Comparison of ENCODE assay signal across 16 cellular contexts in genomic region chr4:150683775-150684350, GRCh38.
"Had no signal": no experiment of that assay in that cellular context is flagged by ENCODE, and none has a peak within 500 bp of the region (broad histone marks: within the 10 kb centered on the region; RNA-seq: fewer than 3 reads in every experiment).

No MANE protein-coding gene starts in this region.

- FAIRE-seq: endothelial cell of umbilical vein had no signal

- H3K4me3 Mint-ChIP-seq: activated naive CD8-positive, alpha-beta T cell; naive thymus-derived CD4-positive, alpha-beta T cell had no signal

- H3K9me3 ChIP-seq: gastrocnemius medialis, mucosa of descending colon, tibial nerve had no signal

- ATAC-seq: activated CD4-positive, CD25-positive, alpha-beta regulatory T cell treated with anti-CD3 and anti-CD28 coated beads, Interleukin-2, amount 50 U/mL, for 24 hours; gastrocnemius medialis; mucosa of descending colon; naive thymus-derived CD4-positive, alpha-beta T cell had no signal

- H3K27me3 Mint-ChIP-seq: activated naive CD8-positive, alpha-beta T cell; naive thymus-derived CD4-positive, alpha-beta T cell had no signal

- H3K4me3 ChIP-seq: gastrocnemius medialis, lung, mucosa of descending colon, tibial nerve had no signal

- H3K27me3 ChIP-seq: gastrocnemius medialis, tibial nerve had no signal

- H3K27ac Mint-ChIP-seq: activated naive CD8-positive, alpha-beta T cell; naive thymus-derived CD4-positive, alpha-beta T cell had no signal

- H3K27ac ChIP-seq: gastrocnemius medialis had no signal

- H3K36me3 ChIP-seq: gastrocnemius medialis, tibial nerve had no signal

- DNase-seq: activated CD4-positive, alpha-beta T cell treated with anti-CD3 and anti-CD28 coated beads, Interleukin-2, amount 50 U/mL, for 1 hour; activated CD8-positive, alpha-beta memory T cell treated with anti-CD3 and anti-CD28 coated beads for 24 hours; activated gamma-delta T cell treated with Interleukin-2 at 50 U/mL for 16 hours; amniotic stem cell; effector CD8-positive, alpha-beta T cell; gastrocnemius medialis; mucosa of descending colon; naive thymus-derived CD4-positive, alpha-beta T cell; occipital lobe; stimulated activated CD4-positive, alpha-beta T cell treated with anti-CD3 and anti-CD28 coated beads, Interleukin-2, amount 100 ng/mL, for 48 hours; stimulated activated naive CD4-positive, alpha-beta T cell had no signal

- H3K4me1 ChIP-seq: gastrocnemius medialis had no signal
